ENCODE assay signal across 8 cellular contexts in the genomic region with DNA sequence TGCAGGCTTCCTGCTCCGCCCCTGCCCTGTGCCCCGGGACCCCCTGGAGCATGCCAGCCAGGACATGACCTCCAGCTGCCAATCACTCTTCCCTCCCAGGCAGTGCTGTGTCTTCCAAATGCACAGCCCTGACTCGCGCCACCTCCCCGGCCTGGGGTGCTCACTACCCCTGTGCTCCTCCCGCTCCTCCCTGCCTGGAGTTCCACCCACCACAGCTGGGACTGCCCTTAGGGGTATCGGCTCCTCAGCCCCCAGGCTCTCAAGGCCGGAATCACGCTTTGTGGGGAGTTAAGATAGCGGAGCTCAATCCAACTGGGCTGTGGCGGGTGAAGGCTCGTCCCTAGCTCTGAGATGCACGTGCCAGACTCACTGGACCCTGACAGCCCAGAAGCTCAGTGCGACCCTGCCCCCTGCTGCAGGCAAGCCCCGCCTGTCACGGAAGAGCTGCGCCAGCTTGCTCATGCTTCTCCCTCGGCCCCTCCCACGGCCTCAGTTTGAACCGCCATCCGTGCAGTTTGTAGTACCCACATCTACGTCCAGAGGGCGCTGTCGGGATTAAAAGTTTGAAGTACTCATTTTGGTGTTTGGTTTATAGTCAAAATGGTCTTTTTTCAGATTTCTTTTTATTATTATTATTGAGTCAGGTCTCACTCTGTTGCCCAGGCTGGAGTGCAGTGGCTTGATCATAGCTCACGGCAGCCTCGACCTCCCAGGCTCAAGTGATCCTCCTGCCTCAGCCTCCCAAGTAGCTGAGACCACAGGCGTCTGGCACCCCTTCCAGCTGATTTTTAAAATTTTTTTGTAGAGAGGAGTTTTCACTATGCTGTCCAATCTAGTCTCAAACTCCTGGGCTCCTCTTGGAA.
DNase-seq lines count a peak whose midpoint lies in the region; ATAC-seq, FAIRE-seq and TF ChIP-seq lines count a peak whose summit lies in the region.

No MANE protein-coding gene starts in this region.

- CTCF ChIA-PET in activated CD8-positive, alpha-beta T cell treated with anti-CD3 and anti-CD28 coated beads for 36 hours (lab: Charles Lee) = interaction anchor here (0.7 to 1.7 kb wide), 12 partner anchors 8 to 407 kb away, joined by 3 to 14 read pairs (median 4); no protein-coding TSS in a partner anchor

- H3K4me3 ChIP-seq in Karpas-422 (ENCODE audit: low read length) (no peak overlapping the region), muscle layer of duodenum (ENCODE audit: low read depth in 1 of 2, low read length in 2 of 2) (peak overlapping the region; percentile 37 to 54)

- FAIRE-seq in G401.6 (lab: Jason Lieb, UNC) = peak; percentile 25
- no peak for FAIRE-seq in HTR-8/SVneo (lab: Jason Lieb, UNC)

- H3K9ac ChIP-seq in Karpas-422 (ENCODE audit: low read length) = no peak overlapping the region

- no peak overlapping the region for H2AFZ ChIP-seq in Karpas-422 (ENCODE audit: low read length)

- H3K36me3 ChIP-seq in Karpas-422 (ENCODE audit: insufficient read depth, low read length) = no peaks in the 10 kb centered on the region
- H3K36me3 ChIP-seq in muscle layer of duodenum (ENCODE audit: control insufficient read depth in 1 of 2, insufficient read depth in 2 of 2, low read length in 2 of 2) = no peaks in the 10 kb centered on the region

- no peak overlapping the region for H3K4me3 Mint-ChIP-seq in activated CD8-positive, alpha-beta T cell treated with anti-CD3 and anti-CD28 coated beads for 36 hours

- no peaks in the 10 kb centered on the region for H3K9me3 Mint-ChIP-seq in activated CD8-positive, alpha-beta T cell treated with anti-CD3 and anti-CD28 coated beads for 36 hours

- no peak overlapping the region for H3K27ac Mint-ChIP-seq in activated CD8-positive, alpha-beta T cell treated with anti-CD3 and anti-CD28 coated beads for 36 hours

- no peaks in the 10 kb centered on the region for H3K27me3 ChIP-seq in Karpas-422 (ENCODE audit: low read length)
- peaks cover 5% of the 10 kb centered on the region for H3K27me3 ChIP-seq in muscle layer of duodenum (ENCODE audit: low read depth, low read length)

- TF ChIP-seq POLR2A in erythroblast (IDR thresholded peaks at IDR 0.05; ENCODE audit: low read length) = no peak

- H3K27ac ChIP-seq in Karpas-422 (ENCODE audit: low read length) = no peak overlapping the region
- no peak overlapping the region for H3K27ac ChIP-seq in muscle layer of duodenum (ENCODE audit: low read length)

- H3K4me1 ChIP-seq in Karpas-422 (ENCODE audit: low read length) (0 out of 2 replicates have a peak, but pooled peaks cover 2% of the 10 kb centered on the region), muscle layer of duodenum (ENCODE audit: control insufficient read depth in 1 of 2, insufficient read depth in 2 of 2, low read length in 2 of 2) (peaks cover 0 to 4% of the 10 kb centered on the region in 2 donors)

- no peaks in the 10 kb centered on the region for H3K4me1 Mint-ChIP-seq in activated CD8-positive, alpha-beta T cell treated with anti-CD3 and anti-CD28 coated beads for 36 hours (ENCODE audit: low read depth)

- POLR2A ChIA-PET in activated CD8-positive, alpha-beta T cell treated with anti-CD3 and anti-CD28 coated beads for 36 hours (lab: Charles Lee) = no interaction called here

- DNase-seq in Karpas-422 = peak; percentile 86
- DNase-seq in activated CD8-positive, alpha-beta T cell treated with anti-CD3 and anti-CD28 coated beads for 36 hours = peak; percentile 86
- peak; percentile 46 to 67 for DNase-seq in erythroblast (lab: John Stamatoyannopoulos, UW)
- peak; percentile 17 for DNase-seq in stimulated activated naive CD4-positive, alpha-beta T cell treated with Interleukin-2 at 50 U/mL for 16 hours (lab: John Stamatoyannopoulos, UW)
- DNase-seq in HTR-8/SVneo (ENCODE audit: insufficient read length, low spot score) = no peak

- ATAC-seq in activated CD8-positive, alpha-beta T cell treated with anti-CD3 and anti-CD28 coated beads for 36 hours = peak; percentile 73
- no peak for ATAC-seq in HG02571 (IDR thresholded peaks at IDR 0.05; ENCODE audit: unreplicated experiment)

- peaks cover 14% of the 10 kb centered on the region for H3K27me3 Mint-ChIP-seq in activated CD8-positive, alpha-beta T cell treated with anti-CD3 and anti-CD28 coated beads for 36 hours

- intact Hi-C loops in activated CD8-positive, alpha-beta T cell treated with anti-CD3 and anti-CD28 coated beads for 36 hours (cut with micrococcal nuclease) = no loop called here

- peak; percentile 91 for TF ChIP-seq CTCF in activated CD8-positive, alpha-beta T cell treated with anti-CD3 and anti-CD28 coated beads for 36 hours (IDR thresholded peaks at IDR 0.05)

- H3K4me2 ChIP-seq in Karpas-422 (ENCODE audit: low read depth, low read length, poor library complexity, severe bottlenecking) = no peak overlapping the region

- no peaks in the 10 kb centered on the region for H3K9me2 ChIP-seq in Karpas-422 (replicated peaks; ENCODE audit: insufficient read depth, low read length)

- peaks cover 4% of the 10 kb centered on the region; the same call in 1 of the 2 replicates for H4K20me1 ChIP-seq in Karpas-422 (ENCODE audit: insufficient read depth, low read depth, low read length)

- no peaks in the 10 kb centered on the region for H3K79me2 ChIP-seq in Karpas-422 (ENCODE audit: low read length)

- no peaks in the 10 kb centered on the region for H3K9me3 ChIP-seq in Karpas-422 (ENCODE audit: low read length)
- no peaks in the 10 kb centered on the region for H3K9me3 ChIP-seq in muscle layer of duodenum (ENCODE audit: control insufficient read depth in 1 of 2, low read length in 2 of 2)

- H3K36me3 Mint-ChIP-seq in activated CD8-positive, alpha-beta T cell treated with anti-CD3 and anti-CD28 coated beads for 36 hours (ENCODE audit: low read depth) = no peaks in the 10 kb centered on the region
